29 cellular contexts compared by ENCODE assay signal in the genomic region with DNA sequence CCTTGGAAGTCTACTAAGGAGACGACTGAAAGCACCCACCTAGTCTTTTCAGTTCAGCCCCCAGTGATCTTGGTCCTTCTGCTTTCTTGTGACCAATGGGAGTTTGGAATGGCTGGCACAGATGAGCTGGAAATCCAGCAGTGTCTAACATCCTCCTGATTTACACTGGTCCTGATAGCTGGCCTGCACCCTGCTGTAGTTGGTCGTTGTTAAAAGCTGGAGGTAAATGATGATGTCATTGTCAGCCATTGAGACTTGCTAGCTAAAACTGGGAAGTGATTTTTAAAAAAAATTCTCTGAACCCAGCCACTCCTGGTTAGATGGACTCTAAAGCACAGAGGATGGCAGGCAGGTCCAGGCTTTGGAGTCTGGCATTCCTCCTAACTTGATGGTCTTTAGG. TPM values are rescaled to one million over a fixed set of nuclear protein-coding genes. Genes with fewer than 3 reads are reported as not detected.
A peak's percentile ranks its signal among the peaks of the same experiment; 100 is the strongest.
DNase-seq lines count a peak whose midpoint lies in the region; ATAC-seq, FAIRE-seq and TF ChIP-seq lines count a peak whose summit lies in the region.
"Had no signal": no experiment of that assay in that cellular context is flagged by ENCODE, and none has a peak within 500 bp of the region (broad histone marks: within the 10 kb centered on the region; RNA-seq: fewer than 3 reads in every experiment).

No MANE protein-coding gene starts in this region.

- no peak overlapping the region for H3K27ac ChIP-seq in GM12878 (ENCODE audit: control insufficient read depth, insufficient read depth)
- H3K27ac ChIP-seq in heart right ventricle = no peak overlapping the region
- H3K27ac ChIP-seq: BLaER1 had no signal

- H3K9ac ChIP-seq in GM12878 (ENCODE audit: control insufficient read depth, insufficient read depth, low read length) = no peak overlapping the region
- H3K9ac ChIP-seq: BLaER1 had no signal

- H3K27me3 Mint-ChIP-seq in activated T-cell treated with anti-CD3 and anti-CD28 coated beads, Interleukin-2, amount 50 U/mL, for 24 hours = no peaks in the 10 kb centered on the region
- no peaks in the 10 kb centered on the region for H3K27me3 Mint-ChIP-seq in activated T-cell treated with anti-CD3 and anti-CD28 coated beads, Interleukin-2, amount 50 U/mL, for 72 hours (ENCODE audit: low read depth)
- no peaks in the 10 kb centered on the region for H3K27me3 Mint-ChIP-seq in type B pancreatic cell
- no peaks in the 10 kb centered on the region for H3K27me3 Mint-ChIP-seq in activated naive CD4-positive, alpha-beta T cell treated with anti-CD3 and anti-CD28 coated beads for 36 hours (ENCODE audit: low read depth)
- H3K27me3 Mint-ChIP-seq: T-cell had no signal

- CTCF ChIA-PET in GM12878 (lab: Yijun Ruan, JAX) = interaction anchor here (1.6 to 2.3 kb wide), 2 partner anchors 36 to 107 kb away, joined by 4 to 14 read pairs; no protein-coding TSS in a partner anchor
- CTCF ChIA-PET in activated naive CD4-positive, alpha-beta T cell treated with anti-CD3 and anti-CD28 coated beads for 36 hours (lab: Charles Lee) = interaction anchor here (0.6 to 1.4 kb wide), 3 partner anchors 9 to 56 kb away, joined by 3 to 4 read pairs (median 3); no protein-coding TSS in a partner anchor

- no peak overlapping the region for H2AFZ ChIP-seq in GM12878 (ENCODE audit: control insufficient read depth, low read depth, low read length)

- no peak for TF ChIP-seq POLR2A in GM12878 (IDR thresholded peaks at IDR 0.05; ENCODE audit: low read depth, low read length)

- H3K79me2 ChIP-seq in GM12878 (ENCODE audit: control insufficient read depth, insufficient read depth, low read length) = no peaks in the 10 kb centered on the region

- H3K4me1 ChIP-seq in GM12878 (ENCODE audit: control insufficient read depth, insufficient read depth, low read length) (no peaks in the 10 kb centered on the region), heart right ventricle (peaks cover 0 to 5% (median 0%) of the 10 kb centered on the region in 9 donors)
- H3K4me1 ChIP-seq: HAP-1 had no signal

- in situ Hi-C loops in GM12878 (cut with MboI) = no loop called here

- intact Hi-C loops in GM12878 (cut with micrococcal nuclease; ENCODE audit: unreplicated experiment) (no loop called here), heart right ventricle (cut with DNase I) (no loop called here)
- intact Hi-C loops in activated naive CD4-positive, alpha-beta T cell treated with anti-CD3 and anti-CD28 coated beads for 36 hours (cut with micrococcal nuclease) = no loop called here

- no peak for FAIRE-seq in GM12878 (lab: Jason Lieb, UNC)
- FAIRE-seq: urothelium cell line had no signal

- H3K4me3 ChIP-seq in GM12878 (no peak overlapping the region), heart right ventricle (no peak overlapping the region)
- H3K4me3 ChIP-seq: BLaER1, HAP-1 had no signal

- H3K9me3 Mint-ChIP-seq in activated T-cell treated with anti-CD3 and anti-CD28 coated beads, Interleukin-2, amount 50 U/mL, for 24 hours = no peaks in the 10 kb centered on the region
- no peaks in the 10 kb centered on the region for H3K9me3 Mint-ChIP-seq in activated T-cell treated with anti-CD3 and anti-CD28 coated beads, Interleukin-2, amount 50 U/mL, for 72 hours
- no peaks in the 10 kb centered on the region for H3K9me3 Mint-ChIP-seq in type B pancreatic cell
- no peaks in the 10 kb centered on the region for H3K9me3 Mint-ChIP-seq in activated naive CD4-positive, alpha-beta T cell treated with anti-CD3 and anti-CD28 coated beads for 36 hours
- H3K9me3 Mint-ChIP-seq: activated T-cell treated with anti-CD3 and anti-CD28 coated beads, Interleukin-2, amount 50 U/mL, for 4 hours; T-cell had no signal

- H3K9me3 ChIP-seq in GM12878 (replicated peaks; ENCODE audit: control insufficient read depth, insufficient read depth, low read length) (no peaks in the 10 kb centered on the region), heart right ventricle (no peaks in the 10 kb centered on the region)
- H3K9me3 ChIP-seq: BLaER1, HAP-1 had no signal

- WGBS in GM12878 (ENCODE audit: insufficient coverage, insufficient replicate concordance, low lambda C conversion rate, missing lambda C conversion rate) = 69% methylated on average over 2 of the region's 2 CpGs
- whole genome bisulfite sequencing in heart right ventricle, 2 donors = 63 to 76% methylated on average over 2 of the region's 2 CpGs

- no TSS peak for BruUV-seq in GM12878 (replicated peaks; lab: Mats Ljungman, UMichigan)

- H3K27me3 ChIP-seq in GM12878 (replicated peaks in 1 of 2; ENCODE audit: control insufficient read depth in 2 of 2, insufficient read depth in 2 of 2, low read length in 1 of 2) = no peaks in the 10 kb centered on the region
- no peaks in the 10 kb centered on the region for H3K27me3 ChIP-seq in heart right ventricle
- H3K27me3 ChIP-seq: BLaER1 had no signal

- SMC1A ChIA-PET in GM12878 (lab: Charles Lee; ENCODE audit: uncharacterized antibody, unreplicated experiment) = interaction anchor here (1.2 to 1.4 kb wide), 3 partner anchors 9 to 37 kb away, joined by 4 to 5 read pairs (median 5); no protein-coding TSS in a partner anchor

- no peaks in the 10 kb centered on the region for H4K20me1 ChIP-seq in GM12878 (ENCODE audit: control insufficient read depth, insufficient read depth)

- peak overlapping the region; percentile 76 for H3K27ac Mint-ChIP-seq in activated T-cell treated with anti-CD3 and anti-CD28 coated beads, Interleukin-2, amount 50 U/mL, for 24 hours
- no peak overlapping the region for H3K27ac Mint-ChIP-seq in activated T-cell treated with anti-CD3 and anti-CD28 coated beads, Interleukin-2, amount 50 U/mL, for 72 hours
- peak overlapping the region; percentile 87 for H3K27ac Mint-ChIP-seq in type B pancreatic cell
- H3K27ac Mint-ChIP-seq in activated naive CD4-positive, alpha-beta T cell treated with anti-CD3 and anti-CD28 coated beads for 36 hours = no peak overlapping the region
- H3K27ac Mint-ChIP-seq: T-cell had no signal

- peaks cover 74% of the 10 kb centered on the region for H3K36me3 Mint-ChIP-seq in activated T-cell treated with anti-CD3 and anti-CD28 coated beads, Interleukin-2, amount 50 U/mL, for 24 hours (ENCODE audit: low read depth)
- H3K36me3 Mint-ChIP-seq in activated T-cell treated with anti-CD3 and anti-CD28 coated beads, Interleukin-2, amount 50 U/mL, for 72 hours (ENCODE audit: insufficient read depth in 2 of 2) = peaks cover 4 to 14% of the 10 kb centered on the region in 2 donors
- peaks cover 20% of the 10 kb centered on the region for H3K36me3 Mint-ChIP-seq in type B pancreatic cell
- H3K36me3 Mint-ChIP-seq in activated naive CD4-positive, alpha-beta T cell treated with anti-CD3 and anti-CD28 coated beads for 36 hours (ENCODE audit: low read depth) = peaks cover 25% of the 10 kb centered on the region

- TF ChIP-seq CTCF in GM12878 (IDR thresholded peaks at IDR 0.05 in 2 of 3, conservative IDR thresholded peaks at IDR 0.05 in 1 of 3; ENCODE audit: control insufficient read depth in 2 of 3, extremely low read depth in 1 of 3, insufficient read depth in 1 of 3, low read depth in 3 of 3, low read length in 3 of 3) = no peak
- TF ChIP-seq CTCF in type B pancreatic cell (conservative IDR thresholded peaks at IDR 0.05) = no peak
- TF ChIP-seq CTCF in heart right ventricle (IDR thresholded peaks at IDR 0.05) = no peak

- H3K4me2 ChIP-seq in GM12878 (ENCODE audit: control insufficient read depth, insufficient read depth) = no peak overlapping the region
- H3K4me2 ChIP-seq: BLaER1 had no signal

- ATAC-seq in activated T-cell treated with anti-CD3 and anti-CD28 coated beads, Interleukin-2, amount 50 U/mL, for 72 hours (replicated peaks in 1 of 2) = no peak
- ATAC-seq in GM12878 (no peak), heart right ventricle (no peak)
- ATAC-seq: activated T-cell treated with anti-CD3 and anti-CD28 coated beads, Interleukin-2, amount 50 U/mL, for 4 hours; Panc1; T-cell had no signal

- TF ChIP-seq RAD21 in GM12878 (IDR thresholded peaks at IDR 0.05; ENCODE audit: insufficient read depth, low read depth, low read length) = no peak

- TF ChIP-seq EP300 in GM12878 (IDR thresholded peaks at IDR 0.05; ENCODE audit: borderline replicate concordance in 1 of 2, control insufficient read depth in 1 of 2, low read depth in 2 of 2, low read length in 2 of 2) = no peak

- no peak overlapping the region for H3K4me3 Mint-ChIP-seq in activated T-cell treated with anti-CD3 and anti-CD28 coated beads, Interleukin-2, amount 50 U/mL, for 24 hours
- no peak overlapping the region for H3K4me3 Mint-ChIP-seq in activated T-cell treated with anti-CD3 and anti-CD28 coated beads, Interleukin-2, amount 50 U/mL, for 72 hours
- no peak overlapping the region for H3K4me3 Mint-ChIP-seq in type B pancreatic cell
- H3K4me3 Mint-ChIP-seq in activated naive CD4-positive, alpha-beta T cell treated with anti-CD3 and anti-CD28 coated beads for 36 hours = no peak overlapping the region
- H3K4me3 Mint-ChIP-seq: activated T-cell treated with anti-CD3 and anti-CD28 coated beads, Interleukin-2, amount 50 U/mL, for 4 hours; T-cell had no signal

- H3K36me3 ChIP-seq in GM12878 (ENCODE audit: control insufficient read depth in 2 of 2, insufficient read depth in 2 of 2, low read length in 1 of 2) (peaks cover 34 to 44% of the 10 kb centered on the region in 2 experiments), heart right ventricle (peaks cover 5 to 69% (median 55%) of the 10 kb centered on the region in 9 donors)

- peak; percentile 22 for DNase-seq in activated T-cell treated with anti-CD3 and anti-CD28 coated beads, Interleukin-2, amount 50 U/mL, for 24 hours
- no peak for DNase-seq in activated T-cell treated with anti-CD3 and anti-CD28 coated beads, Interleukin-2, amount 50 U/mL, for 72 hours
- peak; percentile 40 for DNase-seq in OCI-M1 (lab: John Stamatoyannopoulos, UW)
- no peak for DNase-seq in GM12878 (ENCODE audit: low read depth, low spot score)
- DNase-seq in type B pancreatic cell (ENCODE audit: extremely low spot score, unreplicated experiment) = no peak
- no peak for DNase-seq in D341Med (ENCODE audit: low spot score)
- DNase-seq in heart right ventricle = no peak
- DNase-seq in activated naive CD4-positive, alpha-beta T cell treated with anti-CD3 and anti-CD28 coated beads for 36 hours = no peak
- DNase-seq: activated CD4-positive, CD25-positive, alpha-beta regulatory T cell treated with anti-CD3 and anti-CD28 coated beads, Interleukin-2, amount 50 U/mL, for 72 hours; activated naive CD4-positive, alpha-beta T cell treated with anti-CD3 and anti-CD28 coated beads, Interleukin-2, amount 50 U/mL, for 16 hours; activated T-cell treated with anti-CD3 and anti-CD28 coated beads, Interleukin-2, amount 50 U/mL, for 4 hours; Calu3; effector CD4-positive, alpha-beta T cell; EL; foreskin fibroblast; mesendoderm; NCI-H1417 treated with DMSO at 0.1 percent for 48 hours; NCI-H2081 treated with DMSO at 0.1 percent for 48 hours; NCI-H446 treated with DMSO at 0.1 percent for 48 hours; SHP77 treated with DMSO at 0.1 percent for 48 hours; T-cell had no signal

- POLR2A ChIA-PET in GM12878 (lab: Charles Lee) = no interaction called here

- peaks cover 3% of the 10 kb centered on the region for H3K4me1 Mint-ChIP-seq in activated T-cell treated with anti-CD3 and anti-CD28 coated beads, Interleukin-2, amount 50 U/mL, for 24 hours (ENCODE audit: low read depth)
- no peaks in the 10 kb centered on the region for H3K4me1 Mint-ChIP-seq in activated T-cell treated with anti-CD3 and anti-CD28 coated beads, Interleukin-2, amount 50 U/mL, for 72 hours (ENCODE audit: low read depth)
- H3K4me1 Mint-ChIP-seq in type B pancreatic cell (ENCODE audit: unreplicated experiment) = no peaks in the 10 kb centered on the region
- H3K4me1 Mint-ChIP-seq in activated naive CD4-positive, alpha-beta T cell treated with anti-CD3 and anti-CD28 coated beads for 36 hours (ENCODE audit: low read depth) = no peaks in the 10 kb centered on the region

- RAD21 ChIA-PET in GM12878 (lab: Charles Lee; ENCODE audit: unreplicated experiment) = interaction anchor here (0.9 kb wide), 1 partner anchor 107 kb away, joined by 3 read pairs; no protein-coding TSS in a partner anchor

RNA-seq across cellular contexts. Expression of a gene that starts 19.3 kb away (rescaled TPM):
- 100 to 1,000 TPM; 305 to 384 TPM for total RNA-seq in activated T-cell treated with anti-CD3 and anti-CD28 coated beads, Interleukin-2, amount 50 U/mL, for 72 hours
- 85.4 and 96.2 TPM in 2 replicates for total RNA-seq in GM12878 (2013; cell fraction: nucleolus; rRNA removed)
- total RNA-seq in GM12878 (2014; rRNA removed) (468 and 475 TPM in 2 replicates), GM12878 (2014; rRNA removed; fragmentation: Illumina TruSeq; extraction: Trizol) (472 and 478 TPM in 2 replicates), GM12878 (2021) (474 and 494 TPM in 2 replicates), type B pancreatic cell (ENCODE audit: low replicate concordance) (256 and 300 TPM in 2 replicates), heart right ventricle (100 to 1,000 TPM; 162 to 213 (median 177) TPM)
- polyA plus RNA-seq in GM12878 (2011; ENCODE audit: low read depth) = 269 TPM
- polyA plus RNA-seq in GM12878 (2011; rRNA removed) (498 and 571 TPM in 2 replicates), GM12878 (2014; fragmentation: Illumina TruSeq; extraction: Trizol) (574 and 674 TPM in 2 replicates), GM12878 (2014; fragmentation: Nextera tagmentation; extraction: Ambion mirVana) (100 to 1,000 TPM; 206 to 377 TPM), GM12878 (2014; rRNA removed) (530 and 598 TPM in 2 replicates), GM12878 (2016; fragmentation: Nextera tagmentation; extraction: Ambion mirVana) (100 to 1,000 TPM; 455 to 510 TPM), heart right ventricle (100 to 1,000 TPM; 209 to 332 TPM)
- polyA plus RNA-seq in GM12878 (2011; cell fraction: cytosol; rRNA removed) = 415 and 490 TPM in 2 replicates
- 162 and 206 TPM in 2 replicates for polyA plus RNA-seq in GM12878 (2011; cell fraction: nucleus; rRNA removed)
- polyA plus RNA-seq in GM12878 (2012) = 217 and 463 TPM in 2 replicates
- polyA minus RNA-seq in GM12878 (2011; rRNA and poly(A)+ RNA removed) = 387 and 498 TPM in 2 replicates
- 110 and 130 TPM in 2 replicates for polyA minus RNA-seq in GM12878 (2011; cell fraction: cytosol; rRNA and poly(A)+ RNA removed)
- 69.8 and 106 TPM in 2 replicates for polyA minus RNA-seq in GM12878 (2011; cell fraction: nucleus; rRNA and poly(A)+ RNA removed)
- total RNA-seq in activated naive CD4-positive, alpha-beta T cell treated with anti-CD3 and anti-CD28 coated beads for 36 hours = 100 to 1,000 TPM; 654 to 705 TPM

RNA-seq across cellular contexts. Expression of a gene that starts 20.4 kb away (rescaled TPM):
- total RNA-seq in activated T-cell treated with anti-CD3 and anti-CD28 coated beads, Interleukin-2, amount 50 U/mL, for 72 hours = 10 to 100 TPM; 15.0 to 17.3 TPM
- 1.1 and 2.2 TPM in 2 replicates for total RNA-seq in GM12878 (2013; cell fraction: nucleolus; rRNA removed)
- 16.9 and 18.6 TPM in 2 replicates for total RNA-seq in GM12878 (2014; rRNA removed)
- 11.7 and 12.4 TPM in 2 replicates for total RNA-seq in GM12878 (2014; rRNA removed; fragmentation: Illumina TruSeq; extraction: Trizol)
- total RNA-seq in GM12878 (2021) = 13.4 and 15.7 TPM in 2 replicates
- polyA plus RNA-seq in GM12878 (2011; ENCODE audit: low read depth) = 4.2 TPM
- 5.1 and 8.9 TPM in 2 replicates for polyA plus RNA-seq in GM12878 (2011; rRNA removed)
- polyA plus RNA-seq in GM12878 (2011; cell fraction: cytosol; rRNA removed) = 13.5 and 18.2 TPM in 2 replicates
- 7.2 and 7.9 TPM in 2 replicates for polyA plus RNA-seq in GM12878 (2011; cell fraction: nucleus; rRNA removed)
- polyA plus RNA-seq in GM12878 (2012) = 6.9 and 7.9 TPM in 2 replicates
- polyA plus RNA-seq in GM12878 (2014; fragmentation: Illumina TruSeq; extraction: Trizol) = 6.2 and 12.6 TPM in 2 replicates
- polyA plus RNA-seq in GM12878 (2014; fragmentation: Nextera tagmentation; extraction: Ambion mirVana) = 1 to 10 TPM; 3.7 to 8.1 TPM
- polyA plus RNA-seq in GM12878 (2014; rRNA removed) = 14.9 and 16.1 TPM in 2 replicates
- 10 to 100 TPM; 31.5 to 39.0 TPM for polyA plus RNA-seq in GM12878 (2016; fragmentation: Nextera tagmentation; extraction: Ambion mirVana)
- polyA minus RNA-seq in GM12878 (2011; rRNA and poly(A)+ RNA removed) = 5.1 and 11.0 TPM in 2 replicates
- polyA minus RNA-seq in GM12878 (2011; cell fraction: cytosol; rRNA and poly(A)+ RNA removed) = 1.9 and 4.0 TPM in 2 replicates
- polyA minus RNA-seq in GM12878 (2011; cell fraction: nucleus; rRNA and poly(A)+ RNA removed) = 1.6 and 4.6 TPM in 2 replicates
- 16.3 and 19.6 TPM in 2 replicates for total RNA-seq in type B pancreatic cell (ENCODE audit: low replicate concordance)
- total RNA-seq in heart right ventricle = 10 to 100 TPM; 61.2 to 96.5 (median 76.6) TPM
- 100 to 1,000 TPM; 109 to 221 TPM for polyA plus RNA-seq in heart right ventricle
- total RNA-seq in activated naive CD4-positive, alpha-beta T cell treated with anti-CD3 and anti-CD28 coated beads for 36 hours = 10 to 100 TPM; 10.1 to 10.2 TPM

RNA-seq across cellular contexts. Expression of a gene that starts 30.9 kb away (rescaled TPM):
- 10 to 100 TPM; 19.8 to 22.9 TPM for total RNA-seq in activated T-cell treated with anti-CD3 and anti-CD28 coated beads, Interleukin-2, amount 50 U/mL, for 72 hours
- 29.6 and 30.1 TPM in 2 replicates for total RNA-seq in GM12878 (2013; cell fraction: nucleolus; rRNA removed)
- total RNA-seq in GM12878 (2014; rRNA removed) = 11.7 and 14.7 TPM in 2 replicates
- total RNA-seq in GM12878 (2014; rRNA removed; fragmentation: Illumina TruSeq; extraction: Trizol) = 7.4 and 7.9 TPM in 2 replicates
- total RNA-seq in GM12878 (2021) = 37.0 and 38.9 TPM in 2 replicates
- 11.1 TPM for polyA plus RNA-seq in GM12878 (2011; ENCODE audit: low read depth)
- 14.5 and 18.9 TPM in 2 replicates for polyA plus RNA-seq in GM12878 (2011; rRNA removed)
- polyA plus RNA-seq in GM12878 (2011; cell fraction: cytosol; rRNA removed) = 22.8 and 28.9 TPM in 2 replicates
- 122 and 135 TPM in 2 replicates for polyA plus RNA-seq in GM12878 (2011; cell fraction: nucleus; rRNA removed)
- polyA plus RNA-seq in GM12878 (2012) = 20.1 and 22.7 TPM in 2 replicates
- 11.7 and 17.4 TPM in 2 replicates for polyA plus RNA-seq in GM12878 (2014; fragmentation: Illumina TruSeq; extraction: Trizol)
- polyA plus RNA-seq in GM12878 (2014; fragmentation: Nextera tagmentation; extraction: Ambion mirVana) = 1 to 10 TPM; 1.9 to 2.0 TPM
- 29.9 and 32.7 TPM in 2 replicates for polyA plus RNA-seq in GM12878 (2014; rRNA removed)
- 1 to 10 TPM; 2.8 to 4.1 TPM for polyA plus RNA-seq in GM12878 (2016; fragmentation: Nextera tagmentation; extraction: Ambion mirVana)
- polyA minus RNA-seq in GM12878 (2011; rRNA and poly(A)+ RNA removed) = 16.0 and 25.1 TPM in 2 replicates
- 9.6 and 9.8 TPM in 2 replicates for polyA minus RNA-seq in GM12878 (2011; cell fraction: cytosol; rRNA and poly(A)+ RNA removed)
- polyA minus RNA-seq in GM12878 (2011; cell fraction: nucleus; rRNA and poly(A)+ RNA removed) = 19.1 and 28.5 TPM in 2 replicates
- 5.2 and 5.5 TPM in 2 replicates for total RNA-seq in type B pancreatic cell (ENCODE audit: low replicate concordance)
- 1 to 10 TPM in 3 of 10 donors, under 1 TPM in 7; 0.57 to 1.8 (median 0.80) TPM for total RNA-seq in heart right ventricle
- under 1 TPM; 0.12 to 0.51 TPM for polyA plus RNA-seq in heart right ventricle
- 10 to 100 TPM; 11.0 to 11.8 TPM for total RNA-seq in activated naive CD4-positive, alpha-beta T cell treated with anti-CD3 and anti-CD28 coated beads for 36 hours

RNA-seq across cellular contexts. Expression of a gene that starts 39.4 kb away (rescaled TPM):
- 10 to 100 TPM; 32.5 to 35.4 TPM for total RNA-seq in activated T-cell treated with anti-CD3 and anti-CD28 coated beads, Interleukin-2, amount 50 U/mL, for 72 hours
- total RNA-seq in GM12878 (2013; cell fraction: nucleolus; rRNA removed) = 24.2 and 30.9 TPM in 2 replicates
- 31.4 and 31.5 TPM in 2 replicates for total RNA-seq in GM12878 (2014; rRNA removed)
- 21.1 and 21.2 TPM in 2 replicates for total RNA-seq in GM12878 (2014; rRNA removed; fragmentation: Illumina TruSeq; extraction: Trizol)
- 30.8 and 34.4 TPM in 2 replicates for total RNA-seq in GM12878 (2021)
- 29.1 TPM for polyA plus RNA-seq in GM12878 (2011; ENCODE audit: low read depth)
- polyA plus RNA-seq in GM12878 (2011; rRNA removed) = 23.1 and 34.7 TPM in 2 replicates
- 41.4 and 42.7 TPM in 2 replicates for polyA plus RNA-seq in GM12878 (2011; cell fraction: cytosol; rRNA removed)
- polyA plus RNA-seq in GM12878 (2011; cell fraction: nucleus; rRNA removed) = 50.6 and 54.2 TPM in 2 replicates
- polyA plus RNA-seq in GM12878 (2012) = 22.2 and 22.4 TPM in 2 replicates
- 29.9 and 35.3 TPM in 2 replicates for polyA plus RNA-seq in GM12878 (2014; fragmentation: Illumina TruSeq; extraction: Trizol)
- 1 to 10 TPM; 6.1 to 6.6 TPM for polyA plus RNA-seq in GM12878 (2014; fragmentation: Nextera tagmentation; extraction: Ambion mirVana)
- polyA plus RNA-seq in GM12878 (2014; rRNA removed) = 33.8 and 34.1 TPM in 2 replicates
- polyA plus RNA-seq in GM12878 (2016; fragmentation: Nextera tagmentation; extraction: Ambion mirVana) = 10 to 100 TPM; 18.4 to 18.8 TPM
- 32.3 and 46.1 TPM in 2 replicates for polyA minus RNA-seq in GM12878 (2011; rRNA and poly(A)+ RNA removed)
- 12.1 and 13.8 TPM in 2 replicates for polyA minus RNA-seq in GM12878 (2011; cell fraction: cytosol; rRNA and poly(A)+ RNA removed)
- 11.2 and 26.5 TPM in 2 replicates for polyA minus RNA-seq in GM12878 (2011; cell fraction: nucleus; rRNA and poly(A)+ RNA removed)
- total RNA-seq in type B pancreatic cell (ENCODE audit: low replicate concordance) = 19.1 and 30.3 TPM in 2 replicates
- total RNA-seq in heart right ventricle = 10 to 100 TPM; 13.3 to 22.7 (median 17.5) TPM
- polyA plus RNA-seq in heart right ventricle = 10 to 100 TPM; 17.0 to 17.9 TPM
- 10 to 100 TPM; 37.4 to 39.0 TPM for total RNA-seq in activated naive CD4-positive, alpha-beta T cell treated with anti-CD3 and anti-CD28 coated beads for 36 hours

RNA-seq across cellular contexts. Expression of a gene that starts 39.9 kb away (rescaled TPM):
- 1 to 10 TPM; 1.6 to 2.1 TPM for total RNA-seq in activated T-cell treated with anti-CD3 and anti-CD28 coated beads, Interleukin-2, amount 50 U/mL, for 72 hours
- 0.15 TPM in 1 of 2 replicates, not detected in the other for total RNA-seq in GM12878 (2013; cell fraction: nucleolus; rRNA removed)
- total RNA-seq in GM12878 (2014; rRNA removed) = not detected in 2 replicates
- total RNA-seq in GM12878 (2014; rRNA removed; fragmentation: Illumina TruSeq; extraction: Trizol) = not detected in 2 replicates
- 0.16 TPM in 1 of 2 replicates, not detected in the other for total RNA-seq in GM12878 (2021)
- polyA plus RNA-seq in GM12878 (2011; ENCODE audit: low read depth) = not detected
- not detected in 2 replicates for polyA plus RNA-seq in GM12878 (2011; rRNA removed)
- polyA plus RNA-seq in GM12878 (2011; cell fraction: cytosol; rRNA removed) = not detected in 2 replicates
- polyA plus RNA-seq in GM12878 (2011; cell fraction: nucleus; rRNA removed) = 0.09 and 0.22 TPM in 2 replicates
- polyA plus RNA-seq in GM12878 (2012) = not detected in 2 replicates
- not detected in 2 replicates for polyA plus RNA-seq in GM12878 (2014; fragmentation: Illumina TruSeq; extraction: Trizol)
- polyA plus RNA-seq in GM12878 (2014; fragmentation: Nextera tagmentation; extraction: Ambion mirVana) = not detected
- not detected in 2 replicates for polyA plus RNA-seq in GM12878 (2014; rRNA removed)
- polyA plus RNA-seq in GM12878 (2016; fragmentation: Nextera tagmentation; extraction: Ambion mirVana) = under 1 TPM in 1 of 2 experiments, not detected in 1; 0.07 TPM
- polyA minus RNA-seq in GM12878 (2011; rRNA and poly(A)+ RNA removed) = not detected in 2 replicates
- polyA minus RNA-seq in GM12878 (2011; cell fraction: cytosol; rRNA and poly(A)+ RNA removed) = not detected in 2 replicates
- 0.12 TPM in 1 of 2 replicates, not detected in the other for polyA minus RNA-seq in GM12878 (2011; cell fraction: nucleus; rRNA and poly(A)+ RNA removed)
- 0.19 and 1.2 TPM in 2 replicates for total RNA-seq in type B pancreatic cell (ENCODE audit: low replicate concordance)
- total RNA-seq in heart right ventricle = under 1 TPM in 1 of 10 donors, not detected in 9; 0.36 TPM
- not detected for polyA plus RNA-seq in heart right ventricle
- total RNA-seq in activated naive CD4-positive, alpha-beta T cell treated with anti-CD3 and anti-CD28 coated beads for 36 hours = under 1 TPM; 0.07 to 0.12 TPM
- total RNA-seq: myocyte, pulmonary artery endothelial cell, skeletal muscle tissue had no signal
- polyA plus RNA-seq: esophagus had no signal

Comparison
In these comparisons a context has a peak if more than half of its experiments do, and no peak if none do; other contexts are left out.
1. DNase-seq: peak in activated T-cell treated with anti-CD3 and anti-CD28 coated beads, Interleukin-2, amount 50 U/mL, for 24 hours (single experiment) and OCI-M1 (single experiment); none in activated T-cell treated with anti-CD3 and anti-CD28 coated beads, Interleukin-2, amount 50 U/mL, for 72 hours (0 of 2), GM12878 (single experiment), type B pancreatic cell (single experiment), D341Med (single experiment), heart right ventricle (0 of 2) and activated naive CD4-positive, alpha-beta T cell treated with anti-CD3 and anti-CD28 coated beads for 36 hours (single experiment).
2. H3K27ac Mint-ChIP-seq: peak in activated T-cell treated with anti-CD3 and anti-CD28 coated beads, Interleukin-2, amount 50 U/mL, for 24 hours (single experiment) and type B pancreatic cell (single experiment); none in activated T-cell treated with anti-CD3 and anti-CD28 coated beads, Interleukin-2, amount 50 U/mL, for 72 hours (single experiment) and activated naive CD4-positive, alpha-beta T cell treated with anti-CD3 and anti-CD28 coated beads for 36 hours (single experiment).